Comparison of ENCODE assay signal across 27 cellular contexts in genomic region chr17:27596106-27596505, GRCh38. TPM values are rescaled to one million over a fixed set of nuclear protein-coding genes. Genes with fewer than 3 reads are reported as not detected.
DNase-seq lines count a peak whose midpoint lies in the region; ATAC-seq and TF ChIP-seq lines count a peak whose summit lies in the region.
"Had no signal": no experiment of that assay in that cellular context is flagged by ENCODE, and none has a peak within 500 bp of the region (broad histone marks: within the 10 kb centered on the region; RNA-seq: fewer than 3 reads in every experiment).

No MANE protein-coding gene starts in this region.

- no peak for TF ChIP-seq CTCF in activated CD8-positive, alpha-beta T cell treated with anti-CD3 and anti-CD28 coated beads for 36 hours (IDR thresholded peaks at IDR 0.05)
- TF ChIP-seq CTCF in fibroblast of pulmonary artery (IDR thresholded peaks at IDR 0.05; ENCODE audit: low read length, missing control alignments) (no peak), testis (IDR thresholded peaks at IDR 0.05) (no peak)

- intact Hi-C loops in activated CD8-positive, alpha-beta T cell treated with anti-CD3 and anti-CD28 coated beads for 36 hours (cut with micrococcal nuclease) = loop anchor here (5.0 kb wide), 2 partner anchors 139 to 214 kb away; partner anchors contain the start of gene KSR1
- intact Hi-C loops in testis (cut with DNase I; ENCODE audit: low total_unique reads) = loop anchor here (10.0 kb wide), 3 partner anchors 61 to 241 kb away; partner anchors contain the start of gene KSR1

- H3K9me3 Mint-ChIP-seq in activated CD8-positive, alpha-beta T cell treated with anti-CD3 and anti-CD28 coated beads, Interleukin-2, amount 10 ng/mL, durations not matched to agents 7 days and 5 days (ENCODE audit: insufficient read depth) = no peaks in the 10 kb centered on the region
- H3K9me3 Mint-ChIP-seq in activated CD8-positive, alpha-beta T cell treated with anti-CD3 and anti-CD28 coated beads for 36 hours = no peaks in the 10 kb centered on the region
- H3K9me3 Mint-ChIP-seq: brain, nephron progenitor cell had no signal

- H3K27me3 Mint-ChIP-seq in activated CD8-positive, alpha-beta T cell treated with anti-CD3 and anti-CD28 coated beads, Interleukin-2, amount 10 ng/mL, durations not matched to agents 7 days and 5 days (ENCODE audit: low read depth) = no peaks in the 10 kb centered on the region
- H3K27me3 Mint-ChIP-seq in activated CD8-positive, alpha-beta T cell treated with anti-CD3 and anti-CD28 coated beads for 36 hours = no peaks in the 10 kb centered on the region
- H3K27me3 Mint-ChIP-seq: brain had no signal

- H3K4me3 Mint-ChIP-seq in activated CD8-positive, alpha-beta T cell treated with anti-CD3 and anti-CD28 coated beads, Interleukin-2, amount 10 ng/mL, durations not matched to agents 7 days and 5 days = no peak overlapping the region
- H3K4me3 Mint-ChIP-seq in activated CD8-positive, alpha-beta T cell treated with anti-CD3 and anti-CD28 coated beads for 36 hours = no peak overlapping the region
- H3K4me3 Mint-ChIP-seq: brain, nephron progenitor cell had no signal

- H3K4me3 ChIP-seq in SK-N-MC (no peak overlapping the region), fibroblast of pulmonary artery (replicated peaks; ENCODE audit: low read depth, low read length) (no peak overlapping the region), testis (no peak overlapping the region)
- H3K4me3 ChIP-seq: adrenal gland, GM23248, MG63 had no signal

- no peak for ATAC-seq in activated CD8-positive, alpha-beta T cell treated with anti-CD3 and anti-CD28 coated beads, Interleukin-2, amount 10 ng/mL, durations not matched to agents 7 days and 5 days
- ATAC-seq in activated CD8-positive, alpha-beta T cell treated with anti-CD3 and anti-CD28 coated beads for 36 hours = no peak
- ATAC-seq: SK-N-SH treated with all-trans-retinoic acid at 6 μM for 48 hours had no signal

- H3K27ac ChIP-seq in SK-N-MC (peak overlapping the region; percentile 74; the same call in 1 of the 2 replicates), testis (no peak overlapping the region)
- H3K27ac ChIP-seq: C4-2B, epithelial cell of prostate, GM23248, VCaP had no signal

- H3K4me1 Mint-ChIP-seq in activated CD8-positive, alpha-beta T cell treated with anti-CD3 and anti-CD28 coated beads, Interleukin-2, amount 10 ng/mL, durations not matched to agents 7 days and 5 days (ENCODE audit: low read depth) = peaks cover 15% of the 10 kb centered on the region
- H3K4me1 Mint-ChIP-seq in activated CD8-positive, alpha-beta T cell treated with anti-CD3 and anti-CD28 coated beads for 36 hours (ENCODE audit: low read depth) = peaks cover 12% of the 10 kb centered on the region
- H3K4me1 Mint-ChIP-seq: nephron progenitor cell had no signal

- H3K4me1 ChIP-seq in testis = no peaks in the 10 kb centered on the region

- 72 to 74% methylated on average over 4 of the region's 4 CpGs for WGBS in testis, 2 donors

- DNase-seq in activated CD8-positive, alpha-beta T cell treated with anti-CD3 and anti-CD28 coated beads, Interleukin-2, amount 10 ng/mL, durations not matched to agents 7 days and 5 days = no peak
- no peak for DNase-seq in activated CD8-positive, alpha-beta T cell treated with anti-CD3 and anti-CD28 coated beads for 36 hours
- DNase-seq in SK-N-MC (ENCODE audit: low read depth, low spot score) = no peak
- peak; percentile 38 for DNase-seq in fibroblast of pulmonary artery (ENCODE audit: low read depth)
- DNase-seq in testis = peak; percentile 20
- DNase-seq in UCSD-AML1 (lab: John Stamatoyannopoulos, UW; ENCODE audit: unreplicated experiment) = no peak
- no peak for DNase-seq in hepatic stellate cell (ENCODE audit: low spot score)
- DNase-seq: activated CD8-positive, alpha-beta memory T cell treated with anti-CD3 and anti-CD28 coated beads, Interleukin-2, amount 50 U/mL, for 4 hours; activated gamma-delta T cell treated with Interleukin-2 at 50 U/mL for 16 hours; EL; foreskin fibroblast; GM23248; KG1; left cardiac atrium; MG63; NCI-H2029 treated with DMSO at 0.1 percent for 48 hours; nephron progenitor cell; retina; small intestine; stimulated activated CD4-positive, alpha-beta T cell treated with anti-CD3 and anti-CD28 coated beads, Interleukin-2, amount 100 ng/mL, for 24 hours; trophoblast cell had no signal

- POLR2A ChIA-PET in activated CD8-positive, alpha-beta T cell treated with anti-CD3 and anti-CD28 coated beads, Interleukin-2, amount 10 ng/mL, durations not matched to agents 7 days and 5 days (lab: Charles Lee) = interaction anchor here (0.6 to 1.6 kb wide), 2 partner anchors 139 to 302 kb away, joined by 4 to 5 read pairs; partner anchors contain the start of gene WSB1
- POLR2A ChIA-PET in activated CD8-positive, alpha-beta T cell treated with anti-CD3 and anti-CD28 coated beads for 36 hours (lab: Charles Lee) = interaction anchor here (0.7 to 0.8 kb wide), 2 partner anchors 18 to 115 kb away, joined by 3 read pairs; no protein-coding TSS in a partner anchor

- no peaks in the 10 kb centered on the region for H3K9me3 ChIP-seq in SK-N-MC (ENCODE audit: low read depth, low read length)
- H3K9me3 ChIP-seq in testis = no peaks in the 10 kb centered on the region
- H3K9me3 ChIP-seq: adrenal gland, MG63 had no signal

- peak overlapping the region; percentile 37 for H3K27ac Mint-ChIP-seq in activated CD8-positive, alpha-beta T cell treated with anti-CD3 and anti-CD28 coated beads, Interleukin-2, amount 10 ng/mL, durations not matched to agents 7 days and 5 days
- no peak overlapping the region for H3K27ac Mint-ChIP-seq in activated CD8-positive, alpha-beta T cell treated with anti-CD3 and anti-CD28 coated beads for 36 hours
- H3K27ac Mint-ChIP-seq: nephron progenitor cell had no signal

- H3K27me3 ChIP-seq in testis = no peaks in the 10 kb centered on the region
- H3K27me3 ChIP-seq: adrenal gland, MG63 had no signal

- TF ChIP-seq POLR2A in testis (IDR thresholded peaks at IDR 0.05) = no peak

- H3K9ac ChIP-seq in SK-N-MC (ENCODE audit: insufficient read length) = no peak overlapping the region
- H3K9ac ChIP-seq: GM23248 had no signal

- CTCF ChIA-PET in activated CD8-positive, alpha-beta T cell treated with anti-CD3 and anti-CD28 coated beads, Interleukin-2, amount 10 ng/mL, durations not matched to agents 7 days and 5 days (lab: Charles Lee) = interaction anchor here (1.5 to 2.7 kb wide), 4 partner anchors 27 to 242 kb away, joined by 5 to 9 read pairs (median 8); partner anchors contain the start of gene KSR1
- CTCF ChIA-PET in activated CD8-positive, alpha-beta T cell treated with anti-CD3 and anti-CD28 coated beads for 36 hours (lab: Charles Lee) = interaction anchor here (1.0 to 11.1 kb wide), 5 partner anchors 33 to 214 kb away, joined by 3 to 161 read pairs (median 5); partner anchors contain the start of gene KSR1

- peaks cover 26% of the 10 kb centered on the region for H3K36me3 ChIP-seq in SK-N-MC (ENCODE audit: insufficient read depth, low read length)
- no peaks in the 10 kb centered on the region for H3K36me3 ChIP-seq in testis (ENCODE audit: low read depth, missing control alignments)
- H3K36me3 ChIP-seq: MG63 had no signal

- peaks cover 26% of the 10 kb centered on the region for H3K36me3 Mint-ChIP-seq in activated CD8-positive, alpha-beta T cell treated with anti-CD3 and anti-CD28 coated beads, Interleukin-2, amount 10 ng/mL, durations not matched to agents 7 days and 5 days (ENCODE audit: low read depth)
- peaks cover 20% of the 10 kb centered on the region for H3K36me3 Mint-ChIP-seq in activated CD8-positive, alpha-beta T cell treated with anti-CD3 and anti-CD28 coated beads for 36 hours (ENCODE audit: low read depth)

RNA-seq across cellular contexts. Expression of gene LGALS9, which starts 34.9 kb away (rescaled TPM):
- 100 to 1,000 TPM; 160 to 173 TPM for total RNA-seq in activated CD8-positive, alpha-beta T cell treated with anti-CD3 and anti-CD28 coated beads, Interleukin-2, amount 10 ng/mL, durations not matched to agents 7 days and 5 days
- 10 to 100 TPM; 17.3 to 18.4 TPM for total RNA-seq in activated CD8-positive, alpha-beta T cell treated with anti-CD3 and anti-CD28 coated beads for 36 hours
- total RNA-seq in testis = 1 to 10 TPM; 7.2 to 7.4 TPM
- polyA plus RNA-seq in testis (ENCODE audit: insufficient read depth, low read depth, low replicate concordance) = 27.5 TPM

Comparison
In these comparisons a context has a peak if more than half of its experiments do, and no peak if none do; other contexts are left out.
1. RNA of gene LGALS9, which starts 34.9 kb away (total RNA-seq): 160 to 173 TPM in activated CD8-positive, alpha-beta T cell treated with anti-CD3 and anti-CD28 coated beads, Interleukin-2, amount 10 ng/mL, durations not matched to agents 7 days and 5 days; 17.3 to 18.4 TPM in activated CD8-positive, alpha-beta T cell treated with anti-CD3 and anti-CD28 coated beads for 36 hours and 7.2 to 7.4 TPM in testis; every median in the first group is over 4 times any median in the second.
2. DNase-seq: peak in fibroblast of pulmonary artery (single experiment) and testis (single experiment); none in activated CD8-positive, alpha-beta T cell treated with anti-CD3 and anti-CD28 coated beads, Interleukin-2, amount 10 ng/mL, durations not matched to agents 7 days and 5 days (single experiment), activated CD8-positive, alpha-beta T cell treated with anti-CD3 and anti-CD28 coated beads for 36 hours (single experiment), SK-N-MC (single experiment), UCSD-AML1 (single experiment) and hepatic stellate cell (single experiment).